In the genomic region with DNA sequence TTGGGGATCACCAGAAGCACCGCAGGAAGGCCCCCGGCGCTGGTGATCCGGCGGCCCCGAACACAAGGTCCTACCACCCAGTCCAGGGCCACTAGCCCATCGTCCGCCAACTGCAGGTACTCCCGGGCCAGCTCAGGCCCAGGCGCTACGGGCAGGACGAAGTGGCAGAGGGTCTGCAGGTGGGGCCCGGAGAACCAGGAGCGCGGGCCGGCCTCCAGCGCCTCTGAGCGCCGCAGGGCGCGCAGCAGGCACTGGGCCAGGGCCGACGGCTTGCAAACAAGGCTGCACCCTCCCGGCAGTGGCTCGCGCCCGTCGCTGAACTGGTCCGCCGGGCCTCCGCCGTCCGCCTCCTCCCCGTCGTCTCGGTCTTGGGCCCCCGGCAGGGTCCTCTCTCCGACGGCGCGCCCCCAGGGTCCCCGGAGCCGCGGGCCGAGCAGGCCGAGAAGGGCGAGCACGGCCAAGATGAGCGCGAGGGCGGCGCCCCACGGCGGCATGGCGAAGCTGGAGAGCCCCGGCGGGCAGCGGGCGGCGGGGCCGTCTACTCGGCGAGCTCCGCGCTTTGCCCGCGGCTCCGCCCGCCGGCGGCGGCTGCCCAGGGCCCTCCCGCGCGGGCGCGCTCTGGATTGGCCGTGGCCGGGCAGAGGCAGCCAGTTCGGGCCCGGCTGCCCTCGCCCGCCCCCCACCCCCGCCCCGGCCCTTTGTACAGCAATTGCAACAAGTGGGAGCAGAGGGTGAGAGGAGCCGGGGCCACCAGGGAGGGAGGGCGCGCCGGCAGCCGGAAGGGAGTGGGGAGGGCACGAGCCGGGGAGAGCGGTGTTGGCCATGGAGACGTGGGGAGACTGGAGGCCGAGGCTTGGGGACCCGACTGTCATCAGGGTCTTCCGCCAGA, we compare ENCODE assay signal across 8 cellular contexts. TPM values are rescaled to one million over a fixed set of nuclear protein-coding genes. Genes with fewer than 3 reads are reported as not detected.
DNase-seq lines count a peak whose midpoint lies in the region; ATAC-seq, FAIRE-seq and TF ChIP-seq lines count a peak whose summit lies in the region.

A gene with protein sequence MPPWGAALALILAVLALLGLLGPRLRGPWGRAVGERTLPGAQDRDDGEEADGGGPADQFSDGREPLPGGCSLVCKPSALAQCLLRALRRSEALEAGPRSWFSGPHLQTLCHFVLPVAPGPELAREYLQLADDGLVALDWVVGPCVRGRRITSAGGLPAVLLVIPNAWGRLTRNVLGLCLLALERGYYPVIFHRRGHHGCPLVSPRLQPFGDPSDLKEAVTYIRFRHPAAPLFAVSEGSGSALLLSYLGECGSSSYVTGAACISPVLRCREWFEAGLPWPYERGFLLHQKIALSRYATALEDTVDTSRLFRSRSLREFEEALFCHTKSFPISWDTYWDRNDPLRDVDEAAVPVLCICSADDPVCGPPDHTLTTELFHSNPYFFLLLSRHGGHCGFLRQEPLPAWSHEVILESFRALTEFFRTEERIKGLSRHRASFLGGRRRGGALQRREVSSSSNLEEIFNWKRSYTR (minus strand): TSS at position 565 of the 889 bp plus-strand sequence. CDS start 71 bp downstream, at position 494.

- peak; percentile 21 for ATAC-seq in GM21723 (IDR thresholded peaks at IDR 0.05; ENCODE audit: unreplicated experiment)
- peak; percentile 42 for ATAC-seq in central memory CD8-positive, alpha-beta T cell (replicated peaks; ENCODE audit: extremely low read depth, poor library complexity, severe bottlenecking)

- no peak for FAIRE-seq in kidney (lab: Jason Lieb, UNC)

- intact Hi-C loops in kidney (cut with DNase I): no loop called here

- H3K36me3 Mint-ChIP-seq in central memory CD8-positive, alpha-beta T cell (ENCODE audit: insufficient read depth): peaks cover 22% of the 10 kb centered on the region

- TF ChIP-seq CTCF in VCaP (conservative IDR thresholded peaks at IDR 0.05) (peak; percentile 18; the same call in 1 of the 2 replicates), kidney (IDR thresholded peaks at IDR 0.05; ENCODE audit: borderline replicate concordance, extremely low read depth, insufficient read depth) (no peak)

- H3K9ac ChIP-seq in kidney (ENCODE audit: low read length in 2 of 2): peak within 1 kb of the TSS; percentile 63 to 75

- H3K9me3 Mint-ChIP-seq in central memory CD8-positive, alpha-beta T cell: no peaks in the 10 kb centered on the region

- peak within 1 kb of the TSS; percentile 93 for H3K27ac Mint-ChIP-seq in central memory CD8-positive, alpha-beta T cell (ENCODE audit: low read depth)

- H3K4me1 Mint-ChIP-seq in central memory CD8-positive, alpha-beta T cell: peaks cover 50% of the 10 kb centered on the region

- no peaks in the 10 kb centered on the region for H3K9me3 ChIP-seq in kidney (ENCODE audit: control insufficient read depth in 1 of 2, low read length in 2 of 2)

- H3K27ac ChIP-seq in VCaP (peak within 1 kb of the TSS; percentile 89), kidney (ENCODE audit: low read depth in 2 of 2, low read length in 2 of 2) (peak within 1 kb of the TSS; percentile 87 to 91)

- H3K4me3 Mint-ChIP-seq in central memory CD8-positive, alpha-beta T cell: peak within 1 kb of the TSS; percentile 97

- H3K27me3 Mint-ChIP-seq in central memory CD8-positive, alpha-beta T cell: no peaks in the 10 kb centered on the region

- peak; percentile 77 for DNase-seq in COLO668 (lab: John Stamatoyannopoulos, UW; ENCODE audit: unreplicated experiment)
- peak; percentile 79 for DNase-seq in NCI-H146 (lab: John Stamatoyannopoulos, UW)
- DNase-seq in central memory CD8-positive, alpha-beta T cell (ENCODE audit: low spot score in 2 of 2): peak; percentile 45 to 49
- peak; percentile 90 for DNase-seq in kidney
- DNase-seq in stimulated activated CD4-positive, alpha-beta T cell treated with anti-CD3 and anti-CD28 coated beads, Interleukin-1b, Interleukin-23, amount 100 ng/mL, for 48 hours: peak; percentile 58
- DNase-seq in amniotic stem cell (lab: John Stamatoyannopoulos, UW): no peak

- H3K36me3 ChIP-seq in kidney (ENCODE audit: control insufficient read depth in 1 of 2, insufficient read depth in 2 of 2, low read length in 2 of 2): peaks cover 2% of the 10 kb centered on the region in 2 donors

- peak within 1 kb of the TSS; percentile 81 to 86 for H3K4me3 ChIP-seq in kidney (ENCODE audit: low read length in 2 of 2)

- peaks cover 11 to 22% of the 10 kb centered on the region in 2 donors for H3K4me1 ChIP-seq in kidney (ENCODE audit: control insufficient read depth in 1 of 2, insufficient read depth in 1 of 2, low read depth in 1 of 2, low read length in 2 of 2)

RNA-seq across cellular contexts. Expression of the gene that starts here (rescaled TPM):
- total RNA-seq in kidney: 9.8 TPM
- polyA plus RNA-seq in kidney (ENCODE audit: insufficient read depth, low read depth, low replicate concordance): 8.9 TPM
